8 cellular contexts compared by ENCODE assay signal in genomic region chr18:12327510-12328178, GRCh38. TPM values are rescaled to one million over a fixed set of nuclear protein-coding genes. Genes with fewer than 3 reads are reported as not detected.
A peak's percentile ranks its signal among the peaks of the same experiment; 100 is the strongest.
DNase-seq lines count a peak whose midpoint lies in the region; ATAC-seq and TF ChIP-seq lines count a peak whose summit lies in the region.

No MANE protein-coding gene starts in this region.

- no peaks in the 10 kb centered on the region for H3K9me3 Mint-ChIP-seq in central memory CD8-positive, alpha-beta T cell

- H3K27me3 Mint-ChIP-seq in central memory CD8-positive, alpha-beta T cell, result no peaks in the 10 kb centered on the region

- no peak overlapping the region for H3K4me3 Mint-ChIP-seq in central memory CD8-positive, alpha-beta T cell

- DNase-seq in D341Med (ENCODE audit: low spot score), result peak; percentile 91
- DNase-seq in NCI-H146 treated with DMSO at 0.1 percent for 48 hours (lab: John Stamatoyannopoulos, UW; ENCODE audit: unreplicated experiment), result peak; percentile 82
- peak; percentile 44 to 52 for DNase-seq in central memory CD8-positive, alpha-beta T cell (ENCODE audit: low spot score in 2 of 2)
- DNase-seq in left lobe of liver (ENCODE audit: low spot score), result peak; percentile 65
- DNase-seq in stimulated activated CD4-positive, alpha-beta T cell treated with anti-CD3 and anti-CD28 coated beads, TNF-alpha, amount 100 ng/mL, for 4 hours (ENCODE audit: low read depth in 3 of 3), result peak; percentile 47 to 58 (median 56)

- no peak overlapping the region for H3K4me3 ChIP-seq in WI38 (ENCODE audit: low read depth, low read length)

- no peaks in the 10 kb centered on the region for H3K4me1 Mint-ChIP-seq in central memory CD8-positive, alpha-beta T cell

- peak; percentile 89 for TF ChIP-seq CTCF in WI38 (IDR thresholded peaks at IDR 0.05; ENCODE audit: low read depth, low read length)

- H3K27ac Mint-ChIP-seq in central memory CD8-positive, alpha-beta T cell (ENCODE audit: low read depth), result no peak overlapping the region

- ATAC-seq in GM21619 (IDR thresholded peaks at IDR 0.05; ENCODE audit: unreplicated experiment), result peak; percentile 71
- peak; percentile 62 for ATAC-seq in central memory CD8-positive, alpha-beta T cell (replicated peaks; ENCODE audit: extremely low read depth, poor library complexity, severe bottlenecking)
- ATAC-seq in left lobe of liver, result peak; percentile 88
- no peak for ATAC-seq in HG02870 (IDR thresholded peaks at IDR 0.05; ENCODE audit: unreplicated experiment)

- peaks cover 13% of the 10 kb centered on the region for H3K36me3 Mint-ChIP-seq in central memory CD8-positive, alpha-beta T cell (ENCODE audit: insufficient read depth)

RNA-seq across cellular contexts. Expression of gene TUBB6, which starts 19.6 kb away (rescaled TPM):
- total RNA-seq in left lobe of liver, result 5.2 TPM

RNA-seq across cellular contexts. Expression of gene AFG3L2, which starts 49.4 kb away (rescaled TPM):
- 34.6 TPM for total RNA-seq in left lobe of liver
